In the genomic region with DNA sequence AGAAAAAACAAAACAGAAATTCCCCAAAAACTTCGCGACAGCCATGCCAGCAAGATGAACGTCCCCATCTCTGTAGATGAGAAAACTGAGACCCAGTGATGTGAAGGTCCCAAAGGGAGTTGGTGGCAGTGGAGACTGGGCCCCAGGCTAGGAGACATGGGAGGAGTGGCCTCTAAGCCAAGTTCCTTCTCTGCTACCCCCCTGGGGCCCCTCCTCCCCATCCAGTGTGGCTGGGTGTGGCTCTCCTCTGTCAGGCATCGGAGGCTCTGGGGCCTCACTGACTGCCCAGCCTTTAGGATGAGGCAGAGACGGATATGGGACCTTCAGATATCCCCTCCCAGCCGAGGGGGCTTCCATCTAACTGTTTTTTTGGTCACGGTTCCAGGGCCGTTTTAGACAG, we compare ENCODE assay signal across 9 cellular contexts. TPM values are rescaled to one million over a fixed set of nuclear protein-coding genes. Genes with fewer than 3 reads are reported as not detected.
A peak's percentile ranks its signal among the peaks of the same experiment; 100 is the strongest.
DNase-seq lines count a peak whose midpoint lies in the region; ATAC-seq, FAIRE-seq and TF ChIP-seq lines count a peak whose summit lies in the region.
"Had no signal": no experiment of that assay in that cellular context is flagged by ENCODE, and none has a peak within 500 bp of the region (broad histone marks: within the 10 kb centered on the region; RNA-seq: fewer than 3 reads in every experiment).

No MANE protein-coding gene starts in this region.

- H3K9me2 ChIP-seq in SU-DHL-6 (replicated peaks; ENCODE audit: insufficient read depth, low read length), result no peaks in the 10 kb centered on the region

- no peak overlapping the region for H3K9ac ChIP-seq in liver (ENCODE audit: low read depth in 1 of 2, low read length in 2 of 2)
- no peak overlapping the region for H3K9ac ChIP-seq in HepG2 (ENCODE audit: insufficient read depth, low read depth, low read length)
- H3K9ac ChIP-seq in SU-DHL-6 (ENCODE audit: low read length), result no peak overlapping the region

- CTCF ChIA-PET in HepG2 (lab: Yijun Ruan, JAX; ENCODE audit: low intra/inter-chr PET ratio, low total read pairs), result no interaction called here

- H3K36me3 ChIP-seq in liver (ENCODE audit: control insufficient read depth in 4 of 4, insufficient read depth in 3 of 4, low read depth in 1 of 4, low read length in 3 of 4), result no peaks in the 10 kb centered on the region
- 0 out of 5 replicates have a peak, but pooled peaks cover 0 to 3% of the 10 kb centered on the region in 2 experiments for H3K36me3 ChIP-seq in HepG2 (replicated peaks in 1 of 2; ENCODE audit: control insufficient read depth in 1 of 2, insufficient read depth in 2 of 2, low read length in 2 of 2)
- H3K36me3 ChIP-seq in SU-DHL-6 (ENCODE audit: low read length), result no peaks in the 10 kb centered on the region

- DNase-seq in HepG2 (ENCODE audit: low spot score) (no peak), T-helper 9 cell (no peak), D721Med (ENCODE audit: insufficient read length, low spot score) (no peak)

- no peak for TF ChIP-seq POLR2A in HepG2 (IDR thresholded peaks at IDR 0.05; ENCODE audit: insufficient read depth in 1 of 2, low read depth in 2 of 2, low read length in 2 of 2)

- intact Hi-C loops in HepG2 (cut with micrococcal nuclease; ENCODE audit: unreplicated experiment), result no loop called here

- FAIRE-seq in HepG2 (lab: Jason Lieb, UNC), result no peak
- FAIRE-seq in D721Med (lab: Jason Lieb, UNC), result no peak

- WGBS in liver, result 87% methylated on average over 8 of the region's 8 CpGs
- 96% methylated on average over 7 of the region's 8 CpGs for WGBS in HepG2 (ENCODE audit: low lambda C conversion rate)

- H2AFZ ChIP-seq in HepG2 (ENCODE audit: low read length) (no peak overlapping the region), SU-DHL-6 (ENCODE audit: low read depth, low read length, severe bottlenecking) (no peak overlapping the region)

- POLR2A ChIA-PET in HepG2 (lab: Yijun Ruan, JAX), result no interaction called here

- BruUV-seq in HepG2 (replicated peaks; lab: Mats Ljungman, UMichigan), result no TSS peak

- TF ChIP-seq EP300 in HepG2 (IDR thresholded peaks at IDR 0.05; ENCODE audit: low read depth in 2 of 2, low read length in 2 of 2), result no peak
- no peak for TF ChIP-seq EP300 in HepG2 (CRISPR knock-in tag; IDR thresholded peaks at IDR 0.05; ENCODE audit: borderline replicate concordance)

- H3K27ac ChIP-seq in liver (ENCODE audit: low read depth in 1 of 2, low read length in 2 of 2) (peak overlapping the region; percentile 48 to 52), HepG2 (ENCODE audit: extremely low read length, insufficient read depth, low read length) (no peak overlapping the region), SU-DHL-6 (ENCODE audit: low read depth, low read length) (peak overlapping the region; percentile 74), layer of hippocampus (ENCODE audit: low read depth, low read length) (peak overlapping the region; percentile 76)

- H3F3A ChIP-seq in SU-DHL-6 (ENCODE audit: insufficient read depth), result peaks cover 15% of the 10 kb centered on the region

- TF ChIP-seq CTCF in liver (IDR thresholded peaks at IDR 0.05; ENCODE audit: low read depth, low read length, missing input control), result no peak
- TF ChIP-seq CTCF in HepG2 (CRISPR knock-in tag; IDR thresholded peaks at IDR 0.05), result no peak
- TF ChIP-seq CTCF in SU-DHL-6 (IDR thresholded peaks at IDR 0.05; ENCODE audit: insufficient read depth, low read length, poor library complexity, severe bottlenecking), result no peak
- no peak for TF ChIP-seq CTCF in D721Med (IDR thresholded peaks at IDR 0.05; ENCODE audit: insufficient read depth, missing control alignments)

- H3K4me2 ChIP-seq in HepG2 (ENCODE audit: low read depth, low read length) (no peak overlapping the region), SU-DHL-6 (ENCODE audit: low read depth, low read length, poor library complexity, severe bottlenecking) (no peak overlapping the region)

- in situ Hi-C loops in HepG2 (cut with HindIII; ENCODE audit: extremely low pct_ligation_motif_present, low pct_unique_long_range_greater_than_20kb), result no loop called here

- H4K20me1 ChIP-seq in HepG2 (ENCODE audit: insufficient read depth, low read length) (no peaks in the 10 kb centered on the region), SU-DHL-6 (ENCODE audit: low read depth, low read length) (no peaks in the 10 kb centered on the region; the same call in 1 of the 2 replicates)

- peaks cover 8% of the 10 kb centered on the region for H3K79me2 ChIP-seq in HepG2 (ENCODE audit: insufficient read depth, low read length)
- peaks cover 86% of the 10 kb centered on the region for H3K79me2 ChIP-seq in SU-DHL-6 (ENCODE audit: insufficient read depth, low read length)

- ATAC-seq in HepG2 (no peak), HG03342 (IDR thresholded peaks at IDR 0.05; ENCODE audit: unreplicated experiment) (no peak), HG03565 (IDR thresholded peaks at IDR 0.05; ENCODE audit: unreplicated experiment) (no peak)

- H3K4me3 ChIP-seq in liver (ENCODE audit: low read depth in 1 of 3, low read length in 3 of 3), result no peak overlapping the region
- H3K4me3 ChIP-seq in HepG2 (replicated peaks in 1 of 3; ENCODE audit: insufficient read depth in 1 of 3, low read depth in 2 of 3, low read length in 3 of 3), result no peak overlapping the region
- no peak overlapping the region for H3K4me3 ChIP-seq in SU-DHL-6 (ENCODE audit: insufficient read depth, low read length, poor library complexity, severe bottlenecking)

- TF ChIP-seq RAD21 in liver (IDR thresholded peaks at IDR 0.05) (no peak), HepG2 (CRISPR knock-in tag; IDR thresholded peaks at IDR 0.05) (no peak)

- H3K9me3 ChIP-seq in liver (ENCODE audit: control insufficient read depth in 4 of 4, low read length in 3 of 4), result no peaks in the 10 kb centered on the region
- H3K9me3 ChIP-seq in HepG2 (ENCODE audit: low read length), result no peaks in the 10 kb centered on the region
- no peaks in the 10 kb centered on the region for H3K9me3 ChIP-seq in SU-DHL-6 (ENCODE audit: insufficient read depth, low read length)
- H3K9me3 ChIP-seq: Caco-2 had no signal

- H3K4me1 ChIP-seq in liver (ENCODE audit: control insufficient read depth in 4 of 4, insufficient read depth in 4 of 4, low read length in 3 of 4) (peaks cover 0 to 20% (median 0%) of the 10 kb centered on the region in 4 donors), HepG2 (ENCODE audit: insufficient read depth, low read length) (peaks cover 16% of the 10 kb centered on the region)

- H3K27me3 ChIP-seq in liver (ENCODE audit: control insufficient read depth in 4 of 4, insufficient read depth in 4 of 4, low read length in 3 of 4), result no peaks in the 10 kb centered on the region
- no peaks in the 10 kb centered on the region for H3K27me3 ChIP-seq in HepG2 (ENCODE audit: control insufficient read depth in 1 of 2, insufficient read depth in 2 of 2, low read length in 2 of 2)
- no peaks in the 10 kb centered on the region for H3K27me3 ChIP-seq in SU-DHL-6 (ENCODE audit: low read length)
- H3K27me3 ChIP-seq in layer of hippocampus (ENCODE audit: control insufficient read depth, insufficient read depth, low read length), result no peaks in the 10 kb centered on the region

TF ChIP-seq in liver, 16 proteins besides CTCF, POLR2A, EP300 and RAD21 (continues in another document):
- no peak for TF ChIP-seq GABPA (IDR thresholded peaks at IDR 0.05 in 1 of 2, conservative IDR thresholded peaks at IDR 0.05 in 1 of 2)

TF ChIP-seq in HepG2, 621 proteins besides CTCF, POLR2A, EP300 and RAD21 (continues in another document):
- TF ChIP-seq, protein P1, sequence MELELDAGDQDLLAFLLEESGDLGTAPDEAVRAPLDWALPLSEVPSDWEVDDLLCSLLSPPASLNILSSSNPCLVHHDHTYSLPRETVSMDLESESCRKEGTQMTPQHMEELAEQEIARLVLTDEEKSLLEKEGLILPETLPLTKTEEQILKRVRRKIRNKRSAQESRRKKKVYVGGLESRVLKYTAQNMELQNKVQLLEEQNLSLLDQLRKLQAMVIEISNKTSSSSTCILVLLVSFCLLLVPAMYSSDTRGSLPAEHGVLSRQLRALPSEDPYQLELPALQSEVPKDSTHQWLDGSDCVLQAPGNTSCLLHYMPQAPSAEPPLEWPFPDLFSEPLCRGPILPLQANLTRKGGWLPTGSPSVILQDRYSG (CRISPR knock-in tag; IDR thresholded peaks at IDR 0.05), result no peak
- no peak for TF ChIP-seq KMT2B (CRISPR knock-in tag; IDR thresholded peaks at IDR 0.05)
- no peak for TF ChIP-seq XRCC5 (optimal IDR thresholded peaks at IDR 0.05; ENCODE audit: low read length)
- TF ChIP-seq PPARG (CRISPR knock-in tag; conservative IDR thresholded peaks at IDR 0.05), result no peak

RNA-seq across cellular contexts. Expression of a gene that starts 9.8 kb away (rescaled TPM):
- total RNA-seq in liver (1 to 10 TPM; 3.3 to 8.0 TPM), HepG2 (2016; rRNA removed; fragmentation: Illumina TruSeq; extraction: Trizol) (1.6 and 4.7 TPM in 2 replicates)
- polyA plus RNA-seq in liver (1 to 10 TPM in 1 of 2 donors, under 1 TPM in 1; 0.21 to 1.3 TPM), HepG2 (2011; rRNA removed) (2.5 and 3.5 TPM in 2 replicates)
- 2.8 and 3.4 TPM in 2 replicates for total RNA-seq in HepG2 (2016; cell fraction: cytosol; rRNA removed; fragmentation: Illumina TruSeq; extraction: Trizol; ENCODE audit: low read depth)
- total RNA-seq in HepG2 (2016; cell fraction: insoluble cytoplasmic fraction; rRNA removed; fragmentation: Illumina TruSeq; extraction: Trizol), result 1.8 and 4.7 TPM in 2 replicates
- total RNA-seq in HepG2 (2016; cell fraction: membrane; rRNA removed; fragmentation: Illumina TruSeq; extraction: Trizol), result 4.0 and 4.2 TPM in 2 replicates
- total RNA-seq in HepG2 (2016; cell fraction: nucleus; rRNA removed; fragmentation: Illumina TruSeq; extraction: Trizol), result 5.4 TPM in 2 replicates
- polyA plus RNA-seq in HepG2 (2011; cell fraction: cytosol; rRNA removed), result 2.1 and 3.1 TPM in 2 replicates
- 12.5 and 18.1 TPM in 2 replicates for polyA plus RNA-seq in HepG2 (2011; cell fraction: nucleus; rRNA removed)
- polyA plus RNA-seq in HepG2 (2012), result 1.0 and 2.7 TPM in 2 replicates
- polyA plus RNA-seq in HepG2 (2016; cell fraction: cytosol; fragmentation: Illumina TruSeq; extraction: Trizol; ENCODE audit: low read depth), result 0.36 and 0.55 TPM in 2 replicates
- 1.4 TPM in 2 replicates for polyA plus RNA-seq in HepG2 (2016; cell fraction: insoluble cytoplasmic fraction; fragmentation: Illumina TruSeq; extraction: Trizol; ENCODE audit: low read depth)
- polyA plus RNA-seq in HepG2 (2016; cell fraction: membrane; fragmentation: Illumina TruSeq; extraction: Trizol; ENCODE audit: low read depth), result 0.68 and 0.80 TPM in 2 replicates
- 14.8 and 15.4 TPM in 2 replicates for polyA plus RNA-seq in HepG2 (2016; cell fraction: nucleus; fragmentation: Illumina TruSeq; extraction: Trizol; ENCODE audit: insufficient read depth, low read depth)
- polyA minus RNA-seq in HepG2 (2011; rRNA and poly(A)+ RNA removed; ENCODE audit: low replicate concordance), result 7.0 and 19.1 TPM in 2 replicates
- polyA minus RNA-seq in HepG2 (2011; cell fraction: cytosol; rRNA and poly(A)+ RNA removed), result 1.7 and 2.0 TPM in 2 replicates
- polyA minus RNA-seq in HepG2 (2011; cell fraction: nucleus; rRNA and poly(A)+ RNA removed), result 5.2 and 7.6 TPM in 2 replicates
